In genomic region chr5:149471406-149472183, GRCh38 we compare ENCODE assay signal across 12 cellular contexts.
DNase-seq lines count a peak whose midpoint lies in the region; ATAC-seq and TF ChIP-seq lines count a peak whose summit lies in the region.
"Had no signal": no experiment of that assay in that cellular context is flagged by ENCODE, and none has a peak within 500 bp of the region (broad histone marks: within the 10 kb centered on the region; RNA-seq: fewer than 3 reads in every experiment).

No MANE protein-coding gene starts in this region.

- no peak overlapping the region for H3K4me3 ChIP-seq in heart left ventricle
- H3K4me3 ChIP-seq: BLaER1, thoracic aorta had no signal

- H3K36me3 ChIP-seq in heart left ventricle: no peaks in the 10 kb centered on the region
- H3K36me3 ChIP-seq: BLaER1, thoracic aorta had no signal

- peak; percentile 66 for DNase-seq in EL
- peak; percentile 38 for DNase-seq in amniotic epithelial cell (ENCODE audit: low read depth)
- no peak for DNase-seq in heart left ventricle
- DNase-seq in omental fat pad (ENCODE audit: low spot score): no peak
- no peak for DNase-seq in SIG-M5 treated with dmso at 0.1 percent for 504 hours (lab: John Stamatoyannopoulos, UW; ENCODE audit: unreplicated experiment)
- no peak for DNase-seq in NCI-H1930 (lab: John Stamatoyannopoulos, UW)
- DNase-seq: activated naive CD4-positive, alpha-beta T cell treated with Interleukin-2 at 50 U/mL for 16 hours; NCI-H1105 had no signal

- WGBS in heart left ventricle, 4 donors: 62 to 74% (median 65%) methylated on average over 15 of the region's 15 CpGs

- peak; percentile 52 to 82 (median 74) for ATAC-seq in heart left ventricle
- peak; percentile 72 for ATAC-seq in omental fat pad (ENCODE audit: low FRiP score)
- no peak for ATAC-seq in GM21515 (IDR thresholded peaks at IDR 0.05; ENCODE audit: unreplicated experiment)
- no peak for ATAC-seq in HG02763 (IDR thresholded peaks at IDR 0.05; ENCODE audit: unreplicated experiment)

- TF ChIP-seq CTCF in heart left ventricle (IDR thresholded peaks at IDR 0.05): no peak
- TF ChIP-seq CTCF in omental fat pad (IDR thresholded peaks at IDR 0.05): no peak

- TF ChIP-seq POLR2A in heart left ventricle (IDR thresholded peaks at IDR 0.05): no peak

- no peaks in the 10 kb centered on the region for H3K27me3 ChIP-seq in heart left ventricle
- H3K27me3 ChIP-seq: BLaER1 had no signal

- H3K27ac ChIP-seq in heart left ventricle: peak overlapping the region in 7 of 12 donors; percentile 1 to 57 (median 29)
- H3K27ac ChIP-seq: BLaER1, thoracic aorta had no signal

- intact Hi-C loops in heart left ventricle (cut with DNase I): no loop called here

- no peaks in the 10 kb centered on the region for H3K9me3 ChIP-seq in heart left ventricle
- H3K9me3 ChIP-seq: BLaER1, thoracic aorta had no signal

- H3K4me1 ChIP-seq in heart left ventricle: peaks cover 0 to 25% (median 10%) of the 10 kb centered on the region in 12 donors
- H3K4me1 ChIP-seq: BLaER1 had no signal

Comparison
In these comparisons a context has a peak if more than half of its experiments do, and no peak if none do; other contexts are left out.
1. DNase-seq: peak in EL (single experiment) and amniotic epithelial cell (single experiment); none in heart left ventricle (0 of 5), omental fat pad (single experiment), SIG-M5 treated with dmso at 0.1 percent for 504 hours (single experiment) and NCI-H1930 (0 of 2).
2. ATAC-seq: peak in heart left ventricle (4 of 4) and omental fat pad (single experiment); none in GM21515 (single experiment) and HG02763 (single experiment).